ENCODE assay signal across 20 cellular contexts in the genomic region with DNA sequence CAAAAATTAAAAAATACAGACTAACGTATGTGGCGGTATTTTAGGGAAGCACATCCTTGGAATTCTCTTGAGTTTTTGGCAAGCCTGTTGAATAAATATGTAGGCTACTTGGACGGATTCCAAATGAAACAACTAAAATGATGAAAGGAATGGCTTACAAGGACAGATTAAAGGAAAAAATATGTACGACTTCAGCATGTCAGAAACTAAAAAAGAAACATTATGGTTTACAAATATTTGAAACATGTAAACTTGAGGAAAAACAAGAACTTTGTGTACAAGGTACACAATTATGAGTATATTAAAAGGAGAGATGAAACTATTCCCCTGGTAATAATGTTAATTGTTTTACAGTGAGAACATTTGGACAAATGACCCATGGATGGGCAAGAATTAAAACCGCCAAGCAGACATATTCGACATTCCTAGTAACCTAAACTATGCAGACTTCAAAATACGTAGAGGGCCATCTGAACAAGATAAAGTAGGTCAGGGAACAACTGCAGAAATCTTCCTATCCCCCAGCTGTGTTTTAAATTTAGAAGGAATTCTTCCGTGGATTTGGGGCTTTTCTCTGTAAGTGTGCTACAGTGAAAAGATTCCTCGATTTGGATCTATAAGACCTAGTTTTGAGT. TPM values are rescaled to one million over a fixed set of nuclear protein-coding genes. Genes with fewer than 3 reads are reported as not detected.
A peak's percentile ranks its signal among the peaks of the same experiment; 100 is the strongest.
DNase-seq lines count a peak whose midpoint lies in the region; FAIRE-seq and TF ChIP-seq lines count a peak whose summit lies in the region.
"Had no signal": no experiment of that assay in that cellular context is flagged by ENCODE, and none has a peak within 500 bp of the region (broad histone marks: within the 10 kb centered on the region; RNA-seq: fewer than 3 reads in every experiment).

No MANE protein-coding gene starts in this region.

- H3K4me3 ChIP-seq in SJCRH30, result peak overlapping the region; percentile 42
- H3K4me3 ChIP-seq: right atrium auricular region had no signal

- FAIRE-seq in endometrium (lab: Jason Lieb, UNC), result peak; percentile 98
- FAIRE-seq: H1 had no signal

- H3K36me3 Mint-ChIP-seq in nephron (ENCODE audit: low read depth), result peaks cover 15% of the 10 kb centered on the region
- H3K36me3 Mint-ChIP-seq: activated CD4-positive, alpha-beta memory T cell treated with anti-CD3 and anti-CD28 coated beads for 36 hours; activated naive CD4-positive, alpha-beta T cell treated with anti-CD3 and anti-CD28 coated beads, Interleukin-2, amount 50 U/mL, for 72 hours had no signal

- H3K9me3 Mint-ChIP-seq in nephron, result peaks cover 2% of the 10 kb centered on the region
- H3K9me3 Mint-ChIP-seq: activated CD4-positive, alpha-beta memory T cell treated with anti-CD3 and anti-CD28 coated beads for 36 hours had no signal

- peak overlapping the region in 1 of 3 experiments; percentile 42 for H3K4me3 Mint-ChIP-seq in nephron
- H3K4me3 Mint-ChIP-seq: activated CD4-positive, alpha-beta memory T cell treated with anti-CD3 and anti-CD28 coated beads for 36 hours; activated T-cell treated with anti-CD3 and anti-CD28 coated beads, Interleukin-2, amount 50 U/mL, for 24 hours had no signal

- no peak for TF ChIP-seq CTCF in nephron (IDR thresholded peaks at IDR 0.05; ENCODE audit: unreplicated experiment in 3 of 3)

- H3K4me1 ChIP-seq in SJCRH30, result peaks cover 6% of the 10 kb centered on the region
- H3K4me1 ChIP-seq: right atrium auricular region had no signal

- in situ Hi-C loops in Caki2 (cut with HindIII; ENCODE audit: low pct_unique_long_range_greater_than_20kb, low sequenced_read_pairs), result no loop called here

- peaks cover 26% of the 10 kb centered on the region for H3K4me1 Mint-ChIP-seq in nephron

- H3K9me3 ChIP-seq in SJCRH30 (replicated peaks), result no peaks in the 10 kb centered on the region
- H3K9me3 ChIP-seq: right atrium auricular region had no signal

- H3K36me3 ChIP-seq in SJCRH30, result no peaks in the 10 kb centered on the region
- H3K36me3 ChIP-seq: right atrium auricular region had no signal

- H3K27me3 ChIP-seq in SJCRH30, result no peaks in the 10 kb centered on the region
- H3K27me3 ChIP-seq: right atrium auricular region had no signal

- DNase-seq in Caki2 (ENCODE audit: low read depth), result peak; percentile 54
- peak; percentile 44 to 71 for DNase-seq in SJCRH30
- DNase-seq in activated gamma-delta T cell (lab: John Stamatoyannopoulos, UW), result no peak
- no peak for DNase-seq in COLO668 (lab: John Stamatoyannopoulos, UW; ENCODE audit: unreplicated experiment)
- no peak for DNase-seq in DMS79 treated with DMSO at 0.1 percent for 48 hours (lab: John Stamatoyannopoulos, UW)
- DNase-seq in NCI-H2081 (lab: John Stamatoyannopoulos, UW), result no peak
- DNase-seq: activated CD4-positive, alpha-beta memory T cell treated with anti-CD3 and anti-CD28 coated beads for 36 hours; activated T-cell treated with anti-CD3 and anti-CD28 coated beads, Interleukin-2, amount 50 U/mL, for 24 hours; central memory CD4-positive, alpha-beta T cell; head of caudate nucleus; midbrain; MM.1S; NCI-H2081 treated with DMSO at 0.1 percent for 48 hours; stimulated activated CD4-positive, alpha-beta T cell treated with anti-CD3 and anti-CD28 coated beads, Interleukin-1b, Interleukin-23, amount 100 ng/mL, for 48 hours had no signal

- H3K27ac Mint-ChIP-seq in nephron, result peak overlapping the region; percentile 72 to 92 (median 80)
- H3K27ac Mint-ChIP-seq: activated CD4-positive, alpha-beta memory T cell treated with anti-CD3 and anti-CD28 coated beads for 36 hours; activated naive CD4-positive, alpha-beta T cell treated with anti-CD3 and anti-CD28 coated beads, Interleukin-2, amount 50 U/mL, for 72 hours; activated T-cell treated with anti-CD3 and anti-CD28 coated beads, Interleukin-2, amount 50 U/mL, for 24 hours had no signal

- H3K27ac ChIP-seq in SJCRH30, result peak overlapping the region; percentile 85
- H3K27ac ChIP-seq: right atrium auricular region, VCaP had no signal

- no peaks in the 10 kb centered on the region for H3K27me3 Mint-ChIP-seq in nephron (ENCODE audit: low read depth)
- H3K27me3 Mint-ChIP-seq: activated CD4-positive, alpha-beta memory T cell treated with anti-CD3 and anti-CD28 coated beads for 36 hours; activated T-cell treated with anti-CD3 and anti-CD28 coated beads, Interleukin-2, amount 50 U/mL, for 24 hours had no signal

RNA-seq across cellular contexts. Expression of a gene that starts 12.5 kb away (rescaled TPM):
- 89.1 and 127 TPM in 2 replicates for total RNA-seq in Caki2 (2014; rRNA removed; shearing (Covaris generic); ENCODE audit: low replicate concordance)
- 27.8 and 29.0 TPM in 2 replicates for total RNA-seq in SJCRH30 (2014; rRNA removed; shearing (Covaris generic))
- total RNA-seq: activated CD4-positive, alpha-beta memory T cell treated with anti-CD3 and anti-CD28 coated beads for 36 hours; activated naive CD4-positive, alpha-beta T cell treated with anti-CD3 and anti-CD28 coated beads, Interleukin-2, amount 50 U/mL, for 72 hours had no signal

Comparison
In these comparisons a context has a peak if more than half of its experiments do, and no peak if none do; other contexts are left out.
1. DNase-seq: peak in Caki2 (single experiment) and SJCRH30 (2 of 2); none in activated gamma-delta T cell (single experiment), COLO668 (single experiment), DMS79 treated with DMSO at 0.1 percent for 48 hours (single experiment) and NCI-H2081 (0 of 2).